ENCODE assay signal across 1 cellular context in genomic region chr1:116255933-116256649, GRCh38.
TF ChIP-seq lines count a peak whose summit lies in the region.

No MANE protein-coding gene starts in this region.

TF ChIP-seq in H1, 55 proteins besides CTCF, POLR2A, EP300 and RAD21 (continued from another document):
- TF ChIP-seq CBX8 (IDR thresholded peaks at IDR 0.05; ENCODE audit: borderline replicate concordance, low read depth, low read length) (no peak), SP1 (IDR thresholded peaks at IDR 0.05; ENCODE audit: low read depth, low read length) (no peak), BCL11A (IDR thresholded peaks at IDR 0.05; ENCODE audit: low read depth in 2 of 2, low read length in 2 of 2) (no peak), KDM5A (IDR thresholded peaks at IDR 0.05; ENCODE audit: low read length) (no peak), SRF (IDR thresholded peaks at IDR 0.05; ENCODE audit: low read depth, low read length) (no peak), TCF12 (IDR thresholded peaks at IDR 0.05; ENCODE audit: low read depth, low read length) (no peak), RXRA (IDR thresholded peaks at IDR 0.05; ENCODE audit: insufficient read depth, low read depth, low read length) (no peak), HDAC2 (IDR thresholded peaks at IDR 0.05; ENCODE audit: borderline replicate concordance in 1 of 2, low read depth in 2 of 2, low read length in 2 of 2) (no peak), JUN (IDR thresholded peaks at IDR 0.05; ENCODE audit: low read depth, low read length) (no peak), TEAD4 (IDR thresholded peaks at IDR 0.05; ENCODE audit: low read depth, low read length) (no peak), SUZ12 (IDR thresholded peaks at IDR 0.05; ENCODE audit: low read length) (no peak)
